In genomic region chr1:165367375-165367993, GRCh38 we compare ENCODE assay signal across 8 cellular contexts. TPM values are rescaled to one million over a fixed set of nuclear protein-coding genes. Genes with fewer than 3 reads are reported as not detected.
DNase-seq lines count a peak whose midpoint lies in the region; ATAC-seq and TF ChIP-seq lines count a peak whose summit lies in the region.

No MANE protein-coding gene starts in this region.

- peak; percentile 74 for ATAC-seq in GM19467 (IDR thresholded peaks at IDR 0.05; ENCODE audit: unreplicated experiment)
- peak; percentile 62 for ATAC-seq in left ventricle myocardium superior
- ATAC-seq in gastrocnemius medialis, result peak in 1 of 2 donors; percentile 28
- no peak for ATAC-seq in GM18873 (IDR thresholded peaks at IDR 0.05; ENCODE audit: low FRiP score, unreplicated experiment)

- no peak for TF ChIP-seq POLR2A in gastrocnemius medialis (IDR thresholded peaks at IDR 0.05)

- DNase-seq in COR-L47 (lab: John Stamatoyannopoulos, UW) (peak; percentile 60), Kasumi-1 (lab: John Stamatoyannopoulos, UW) (peak; percentile 52 to 53), SK-MEL-5 (ENCODE audit: low read depth, low spot score) (peak; percentile 80), left ventricle myocardium superior (peak; percentile 78), gastrocnemius medialis (peak; percentile 45 to 80)
- DNase-seq in activated naive CD4-positive, alpha-beta T cell treated with anti-CD3 and anti-CD28 coated beads, Interleukin-2, amount 50 U/mL, for 16 hours, result peak; percentile 75

- TF ChIP-seq CTCF in gastrocnemius medialis (IDR thresholded peaks at IDR 0.05 in 4 of 5, conservative IDR thresholded peaks at IDR 0.05 in 1 of 5), result peak; percentile 82 to 97 (median 89)

- intact Hi-C loops in left ventricle myocardium superior (cut with micrococcal nuclease), result loop anchor here (10.0 kb wide), 1 partner anchor 223 kb away; no protein-coding TSS in a partner anchor
- intact Hi-C loops in gastrocnemius medialis (cut with DNase I; ENCODE audit: low total_unique reads), result loop anchor here (10.0 kb wide), 1 partner anchor 77 kb away; the partner anchor contains the start of gene RXRG

- H3K36me3 ChIP-seq in gastrocnemius medialis, result no peaks in the 10 kb centered on the region

- H3K27ac ChIP-seq in gastrocnemius medialis, result no peak overlapping the region

- H3K4me1 ChIP-seq in gastrocnemius medialis, result peaks cover 6 to 13% of the 10 kb centered on the region in 2 donors

- no peaks in the 10 kb centered on the region for H3K9me3 ChIP-seq in gastrocnemius medialis

- in situ Hi-C loops in SK-MEL-5 (cut with HindIII; ENCODE audit: low pct_unique_long_range_greater_than_20kb, low sequenced_read_pairs), result no loop called here
- in situ Hi-C loops in gastrocnemius medialis (cut with MboI; ENCODE audit: low sequenced_read_pairs in 4 of 4), result loop anchor here in 3 of 4 donors (5.0 to 10.0 kb wide), 4 partner anchors 103 to 223 kb away; no protein-coding TSS in a partner anchor

- no peaks in the 10 kb centered on the region for H3K27me3 ChIP-seq in gastrocnemius medialis

- no peak overlapping the region for H3K4me3 ChIP-seq in gastrocnemius medialis

RNA-seq across cellular contexts. Expression of gene LMX1A, which starts 11.0 kb away (rescaled TPM):
- not detected in 2 replicates for total RNA-seq in SK-MEL-5 (2014; rRNA removed; shearing (Covaris generic))
- polyA plus RNA-seq in SK-MEL-5 (2015; cell fraction: cytosol; rRNA removed), result not detected in 2 replicates
- polyA plus RNA-seq in SK-MEL-5 (2015; cell fraction: nucleus; rRNA removed), result not detected in 2 replicates
- total RNA-seq in left ventricle myocardium superior (not detected), gastrocnemius medialis (under 1 TPM in 1 of 4 donors, not detected in 3; 0.20 TPM)
